Comparison of ENCODE assay signal across 26 cellular contexts in the genomic region with DNA sequence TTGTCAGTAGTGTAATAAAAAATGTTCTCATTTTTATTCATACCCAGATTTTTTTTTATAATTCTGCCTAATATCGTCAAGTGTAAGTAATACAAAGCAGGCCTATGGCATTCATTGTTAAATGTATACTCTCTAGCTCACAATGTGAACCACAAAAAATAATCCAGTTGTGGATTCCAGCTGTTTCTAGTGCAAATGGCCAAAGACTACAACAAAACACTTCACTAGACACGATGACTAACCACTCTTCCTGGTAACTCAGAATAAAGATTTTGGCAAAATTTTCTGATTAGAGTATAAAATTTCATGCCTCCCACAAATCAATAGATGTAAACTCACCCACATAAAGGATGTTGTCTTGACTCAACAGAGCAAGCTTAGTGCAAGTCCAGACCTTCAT.
"Had no signal": no experiment of that assay in that cellular context is flagged by ENCODE, and none has a peak within 500 bp of the region (broad histone marks: within the 10 kb centered on the region; RNA-seq: fewer than 3 reads in every experiment).

No MANE protein-coding gene starts in this region.

- H3K4me3 ChIP-seq: esophagus squamous epithelium, gastroesophageal sphincter, heart left ventricle, hepatocyte, left lung, mucosa of descending colon, right lobe of liver, stomach, thyroid gland had no signal

- H3K36me3 ChIP-seq: esophagus squamous epithelium, gastroesophageal sphincter, heart left ventricle, left lung, neutrophil, right lobe of liver, stomach, thyroid gland had no signal

- ATAC-seq: effector memory CD8-positive, alpha-beta T cell; foreskin keratinocyte; gastroesophageal sphincter; heart left ventricle; left cardiac atrium; left lung; mucosa of descending colon; natural killer cell treated with Interleukin-12 subunit alpha and Interleukin-12 subunit beta and Interleukin-15 and Interleukin-18, amount 100 ng/mL, for 72 hours; right lobe of liver had no signal

- H3K4me2 ChIP-seq: hepatocyte had no signal

- H3K79me2 ChIP-seq: hepatocyte, parathyroid adenoma had no signal

- FAIRE-seq: endometrium, small intestine had no signal

- H3K27ac ChIP-seq: esophagus squamous epithelium, foreskin keratinocyte, gastroesophageal sphincter, heart left ventricle, hepatocyte, left lung, neutrophil, parathyroid adenoma, right lobe of liver, stomach, thyroid gland had no signal

- H3K9me3 ChIP-seq: mucosa of descending colon, neutrophil, right lobe of liver, thyroid gland had no signal

- DNase-seq: cortex of kidney; effector memory CD8-positive, alpha-beta T cell; erythroblast; esophagus squamous epithelium; heart left ventricle; left cardiac atrium; left lung; mesenchymal stem cell; mucosa of descending colon; naive B cell; right lobe of liver; small intestine; stimulated activated CD4-positive, alpha-beta T cell treated with anti-CD3 and anti-CD28 coated beads, Interleukin-15, amount 100 ng/mL, for 24 hours; stimulated activated CD4-positive, alpha-beta T cell treated with anti-CD3 and anti-CD28 coated beads, Interleukin-4, amount 100 ng/mL, for 1 hour; stimulated activated CD8-positive, alpha-beta memory T cell treated with anti-CD3 and anti-CD28 coated beads, Interleukin-4, amount 100 ng/mL, for 48 hours; stimulated activated naive CD4-positive, alpha-beta T cell; stomach; thyroid gland; trophoblast cell had no signal

- H3K4me1 ChIP-seq: gastroesophageal sphincter, heart left ventricle, left lung, parathyroid adenoma, thyroid gland had no signal

- H2AFZ ChIP-seq: hepatocyte, parathyroid adenoma had no signal
